1 cellular context compared by ENCODE assay signal in genomic region chr3:167734498-167735232, GRCh38.
TF ChIP-seq lines count a peak whose summit lies in the region.

PDCD10 (minus strand) TSS chr3:167734892; CDS start chr3:167720157, 14,735 bp downstream.

TF ChIP-seq in HepG2, 621 proteins besides CTCF, POLR2A, EP300 and RAD21 (continued from another document and continues in another):
- TF ChIP-seq BCL3 (CRISPR knock-in tag; IDR thresholded peaks at IDR 0.05) (no peak; the same call in 1 of the 2 replicates), TBX3 (IDR thresholded peaks at IDR 0.05; ENCODE audit: borderline replicate concordance) (peak; percentile 43), PLRG1 (conservative IDR thresholded peaks at IDR 0.05) (no peak), TCF12 (IDR thresholded peaks at IDR 0.05) (no peak), TCF12 (CRISPR knock-in tag; IDR thresholded peaks at IDR 0.05) (peak; percentile 53; the same call in 1 of the 2 replicates), ZMYM2 (CRISPR knock-in tag; IDR thresholded peaks at IDR 0.05) (peak; percentile 38; the same call in 1 of the 2 replicates), ZNF225 (CRISPR knock-in tag; IDR thresholded peaks at IDR 0.05) (peak; percentile 80), ZNF12 (CRISPR knock-in tag; IDR thresholded peaks at IDR 0.05) (no peak), ARNT2 (CRISPR knock-in tag; IDR thresholded peaks at IDR 0.05; ENCODE audit: low read depth) (peak; percentile 87), ZBTB39 (CRISPR knock-in tag; IDR thresholded peaks at IDR 0.05) (no peak), FOXJ3 (CRISPR knock-in tag; IDR thresholded peaks at IDR 0.05; ENCODE audit: borderline replicate concordance) (peak; percentile 37; the same call in 1 of the 2 replicates), TFDP2 (CRISPR knock-in tag; IDR thresholded peaks at IDR 0.05) (peak; percentile 62), NR2C2 (CRISPR knock-in tag; IDR thresholded peaks at IDR 0.05; ENCODE audit: borderline replicate concordance) (peak; percentile 88; the same call in 1 of the 2 replicates), KAT8 (CRISPR knock-in tag; IDR thresholded peaks at IDR 0.05) (peak; percentile 60; the same call in 1 of the 2 replicates), ZSCAN22 (CRISPR knock-in tag; IDR thresholded peaks at IDR 0.05) (no peak), ZNF264 (CRISPR knock-in tag; IDR thresholded peaks at IDR 0.05) (no peak), ZNF713 (CRISPR knock-in tag; IDR thresholded peaks at IDR 0.05) (no peak), ZNF614 (CRISPR knock-in tag; IDR thresholded peaks at IDR 0.05; ENCODE audit: borderline replicate concordance) (0 out of 2 replicates have a peak, but pooled peaks have one; percentile 16), TRIM22 (IDR thresholded peaks at IDR 0.05) (no peak), ZNF33B (CRISPR knock-in tag; IDR thresholded peaks at IDR 0.05) (no peak), ZNF280D (CRISPR knock-in tag; IDR thresholded peaks at IDR 0.05) (no peak; the same call in 1 of the 2 replicates), ZNF749 (CRISPR knock-in tag; IDR thresholded peaks at IDR 0.05; ENCODE audit: borderline replicate concordance) (no peak), ATF4 (CRISPR knock-in tag; IDR thresholded peaks at IDR 0.05) (peak in 1 of 2 experiments; percentile 50; a peak in 1 of 4 replicates), TCF7 (IDR thresholded peaks at IDR 0.05; ENCODE audit: low read depth) (no peak; the same call in 1 of the 2 replicates), ZNF280B (CRISPR knock-in tag; IDR thresholded peaks at IDR 0.05; ENCODE audit: borderline replicate concordance) (no peak; the same call in 1 of the 2 replicates), KMT2A (CRISPR knock-in tag; IDR thresholded peaks at IDR 0.05) (peak; percentile 61), ZNF691 (CRISPR knock-in tag; IDR thresholded peaks at IDR 0.05; ENCODE audit: borderline replicate concordance, low read depth) (no peak; the same call in 1 of the 2 replicates), FOXP4 (CRISPR knock-in tag; IDR thresholded peaks at IDR 0.05) (no peak; the same call in 1 of the 2 replicates), RFXAP (CRISPR knock-in tag; IDR thresholded peaks at IDR 0.05; ENCODE audit: borderline replicate concordance) (0 out of 2 replicates have a peak, but pooled peaks have one; percentile 32), ZBTB33 (CRISPR knock-in tag; IDR thresholded peaks at IDR 0.05) (no peak)
- TF ChIP-seq, protein P1, sequence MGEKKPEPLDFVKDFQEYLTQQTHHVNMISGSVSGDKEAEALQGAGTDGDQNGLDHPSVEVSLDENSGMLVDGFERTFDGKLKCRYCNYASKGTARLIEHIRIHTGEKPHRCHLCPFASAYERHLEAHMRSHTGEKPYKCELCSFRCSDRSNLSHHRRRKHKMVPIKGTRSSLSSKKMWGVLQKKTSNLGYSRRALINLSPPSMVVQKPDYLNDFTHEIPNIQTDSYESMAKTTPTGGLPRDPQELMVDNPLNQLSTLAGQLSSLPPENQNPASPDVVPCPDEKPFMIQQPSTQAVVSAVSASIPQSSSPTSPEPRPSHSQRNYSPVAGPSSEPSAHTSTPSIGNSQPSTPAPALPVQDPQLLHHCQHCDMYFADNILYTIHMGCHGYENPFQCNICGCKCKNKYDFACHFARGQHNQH (CRISPR knock-in tag; IDR thresholded peaks at IDR 0.05), result no peak; the same call in 1 of the 2 replicates
- TF ChIP-seq, protein P2, sequence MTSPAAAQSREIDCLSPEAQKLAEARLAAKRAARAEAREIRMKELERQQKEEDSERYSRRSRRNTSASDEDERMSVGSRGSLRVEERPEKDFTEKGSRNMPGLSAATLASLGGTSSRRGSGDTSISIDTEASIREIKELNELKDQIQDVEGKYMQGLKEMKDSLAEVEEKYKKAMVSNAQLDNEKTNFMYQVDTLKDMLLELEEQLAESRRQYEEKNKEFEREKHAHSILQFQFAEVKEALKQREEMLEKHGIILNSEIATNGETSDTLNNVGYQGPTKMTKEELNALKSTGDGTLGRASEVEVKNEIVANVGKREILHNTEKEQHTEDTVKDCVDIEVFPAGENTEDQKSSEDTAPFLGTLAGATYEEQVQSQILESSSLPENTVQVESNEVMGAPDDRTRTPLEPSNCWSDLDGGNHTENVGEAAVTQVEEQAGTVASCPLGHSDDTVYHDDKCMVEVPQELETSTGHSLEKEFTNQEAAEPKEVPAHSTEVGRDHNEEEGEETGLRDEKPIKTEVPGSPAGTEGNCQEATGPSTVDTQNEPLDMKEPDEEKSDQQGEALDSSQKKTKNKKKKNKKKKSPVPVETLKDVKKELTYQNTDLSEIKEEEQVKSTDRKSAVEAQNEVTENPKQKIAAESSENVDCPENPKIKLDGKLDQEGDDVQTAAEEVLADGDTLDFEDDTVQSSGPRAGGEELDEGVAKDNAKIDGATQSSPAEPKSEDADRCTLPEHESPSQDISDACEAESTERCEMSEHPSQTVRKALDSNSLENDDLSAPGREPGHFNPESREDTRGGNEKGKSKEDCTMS (CRISPR knock-in tag; conservative IDR thresholded peaks at IDR 0.05), result no peak
